22 cellular contexts compared by ENCODE assay signal in the genomic region with DNA sequence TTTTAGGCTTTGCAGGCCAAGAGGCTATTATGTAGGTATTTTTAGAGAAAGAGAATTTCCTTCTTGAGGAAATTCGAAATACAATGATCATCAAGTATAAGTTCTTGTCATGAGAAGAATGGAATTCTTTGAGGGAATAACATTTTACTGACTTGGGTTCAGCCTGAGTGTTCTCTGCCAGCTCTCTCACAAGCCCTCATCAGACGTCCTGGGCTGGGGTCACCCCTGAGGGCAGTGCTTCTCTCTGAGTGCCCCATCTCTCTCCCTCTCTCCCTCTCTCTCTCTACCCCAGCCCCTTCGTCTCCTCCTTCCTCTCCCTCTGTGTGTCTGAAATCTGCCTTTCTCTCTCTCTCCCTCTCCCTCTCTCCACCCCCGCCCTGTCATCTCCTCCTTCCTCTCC.
DNase-seq lines count a peak whose midpoint lies in the region; ATAC-seq and TF ChIP-seq lines count a peak whose summit lies in the region.
"Had no signal": no experiment of that assay in that cellular context is flagged by ENCODE, and none has a peak within 500 bp of the region (broad histone marks: within the 10 kb centered on the region; RNA-seq: fewer than 3 reads in every experiment).

No MANE protein-coding gene starts in this region.

- TF ChIP-seq CTCF in SK-N-SH (IDR thresholded peaks at IDR 0.05) = no peak
- no peak for TF ChIP-seq CTCF in RWPE1 (conservative IDR thresholded peaks at IDR 0.05; ENCODE audit: low read depth)
- TF ChIP-seq CTCF in osteoblast (IDR thresholded peaks at IDR 0.05; ENCODE audit: extremely low read depth, low read depth, low read length) = no peak

- intact Hi-C loops in activated CD4-positive, alpha-beta T cell treated with anti-CD3 and anti-CD28 coated beads, Interleukin-2, amount 10 ng/mL, durations not matched to agents 24 days and 14 days (cut with micrococcal nuclease) = no loop called here

- H3K9me3 ChIP-seq in SK-N-SH (no peaks in the 10 kb centered on the region), iPS-20b (ENCODE audit: insufficient read depth, low read depth, low read length) (0 out of 2 replicates have a peak, but pooled peaks cover 3% of the 10 kb centered on the region), osteoblast (ENCODE audit: low read depth, low read length) (peaks cover 1% of the 10 kb centered on the region)
- H3K9me3 ChIP-seq: MG63 had no signal

- no peaks in the 10 kb centered on the region for H3K9me3 Mint-ChIP-seq in activated CD4-positive, alpha-beta T cell treated with anti-CD3 and anti-CD28 coated beads, Interleukin-2, amount 10 ng/mL, durations not matched to agents 24 days and 14 days

- peak; percentile 14; the same call in 1 of the 3 replicates for ATAC-seq in SK-N-SH treated with all-trans-retinoic acid at 6 μM for 48 hours

- no peaks in the 10 kb centered on the region for H3K4me1 Mint-ChIP-seq in activated CD4-positive, alpha-beta T cell treated with anti-CD3 and anti-CD28 coated beads, Interleukin-2, amount 10 ng/mL, durations not matched to agents 24 days and 14 days
- H3K4me1 Mint-ChIP-seq: CD8-positive, alpha-beta memory T cell had no signal

- no peaks in the 10 kb centered on the region for H3K36me3 Mint-ChIP-seq in activated CD4-positive, alpha-beta T cell treated with anti-CD3 and anti-CD28 coated beads, Interleukin-2, amount 10 ng/mL, durations not matched to agents 24 days and 14 days (ENCODE audit: low read depth)
- H3K36me3 Mint-ChIP-seq: CD8-positive, alpha-beta memory T cell had no signal

- no peaks in the 10 kb centered on the region for H3F3A ChIP-seq in SK-N-SH (replicated peaks; ENCODE audit: insufficient read depth)

- WGBS in SK-N-SH (ENCODE audit: low lambda C conversion rate) = 55% methylated on average over 4 of the region's 4 CpGs

- H3K27me3 Mint-ChIP-seq in activated CD4-positive, alpha-beta T cell treated with anti-CD3 and anti-CD28 coated beads, Interleukin-2, amount 10 ng/mL, durations not matched to agents 24 days and 14 days = peaks cover 6% of the 10 kb centered on the region

- TF ChIP-seq RAD21 in SK-N-SH (IDR thresholded peaks at IDR 0.05; ENCODE audit: low read length) = no peak

- no peaks in the 10 kb centered on the region for H3K36me3 ChIP-seq in SK-N-SH (replicated peaks in 1 of 2; ENCODE audit: control insufficient read depth in 1 of 2, insufficient read depth in 2 of 2, low read length in 1 of 2)
- no peaks in the 10 kb centered on the region for H3K36me3 ChIP-seq in iPS-20b (ENCODE audit: insufficient read depth, low read depth, low read length)
- no peaks in the 10 kb centered on the region for H3K36me3 ChIP-seq in osteoblast (ENCODE audit: insufficient read depth, low read length)
- H3K36me3 ChIP-seq: MG63 had no signal

- POLR2A ChIA-PET in SK-N-SH (lab: Yijun Ruan, JAX) (no interaction called here), RWPE1 (lab: Yijun Ruan, JAX; ENCODE audit: low non-redundant PET) (no interaction called here)

- CTCF ChIA-PET in SK-N-SH (lab: Yijun Ruan, JAX) (interaction anchor here (1.2 kb wide), 1 partner anchor 18 kb away, joined by 3 read pairs; no protein-coding TSS in a partner anchor), RWPE1 (lab: Yijun Ruan, JAX) (no interaction called here)

- no peak overlapping the region for H3K27ac Mint-ChIP-seq in activated CD4-positive, alpha-beta T cell treated with anti-CD3 and anti-CD28 coated beads, Interleukin-2, amount 10 ng/mL, durations not matched to agents 24 days and 14 days

- DNase-seq in SK-N-SH (no peak), RWPE1 (ENCODE audit: low spot score) (no peak), osteoblast (ENCODE audit: insufficient read length, low spot score, missing footprints) (peak; percentile 65), DMS 273 treated with DMSO at 0.1 percent for 48 hours (lab: John Stamatoyannopoulos, UW) (no peak), 8988T (no peak)
- no peak for DNase-seq in activated CD4-positive, alpha-beta T cell treated with anti-CD3 and anti-CD28 coated beads, Interleukin-2, amount 10 ng/mL, durations not matched to agents 24 days and 14 days
- DNase-seq: Calu3, GDM1, Kasumi-1, MG63, NCI-H1417, NCI-H1694 treated with DMSO at 0.1 percent for 48 hours, NCI-H2081 treated with DMSO at 0.1 percent for 48 hours, NCI-H2171 treated with DMSO at 0.1 percent for 48 hours, NCI-H526 treated with DMSO at 0.1 percent for 48 hours, OCI-M1, Right ventricle myocardium superior had no signal

- H3K4me2 ChIP-seq in SK-N-SH (no peak overlapping the region), osteoblast (ENCODE audit: insufficient read depth, low read length) (no peak overlapping the region)

- H3K4me1 ChIP-seq in SK-N-SH (ENCODE audit: control insufficient read depth in 1 of 2, insufficient read depth in 2 of 2, low read depth in 1 of 2, low read length in 1 of 2) = peaks cover 0 to 6% of the 10 kb centered on the region in 2 experiments; a peak in 1 of 4 replicates
- no peaks in the 10 kb centered on the region for H3K4me1 ChIP-seq in iPS-20b (ENCODE audit: insufficient read depth, low read length)
- no peaks in the 10 kb centered on the region for H3K4me1 ChIP-seq in osteoblast (ENCODE audit: insufficient read depth, low read length)

- H3K79me2 ChIP-seq in SK-N-SH (ENCODE audit: insufficient read depth) = no peaks in the 10 kb centered on the region
- no peaks in the 10 kb centered on the region for H3K79me2 ChIP-seq in osteoblast (ENCODE audit: insufficient read depth, low read length)

- H3K9me2 ChIP-seq in SK-N-SH = no peaks in the 10 kb centered on the region

- H3K27ac ChIP-seq in SK-N-SH (ENCODE audit: low read depth in 2 of 2, low read length in 1 of 2) = no peak overlapping the region
- peak overlapping the region; percentile 38 for H3K27ac ChIP-seq in RWPE1
- H3K27ac ChIP-seq in iPS-20b (ENCODE audit: low read length) = no peak overlapping the region
- no peak overlapping the region for H3K27ac ChIP-seq in osteoblast (ENCODE audit: low read depth, low read length)
- H3K27ac ChIP-seq: 22Rv1, C4-2B had no signal

- no peak overlapping the region for H3K4me3 Mint-ChIP-seq in activated CD4-positive, alpha-beta T cell treated with anti-CD3 and anti-CD28 coated beads, Interleukin-2, amount 10 ng/mL, durations not matched to agents 24 days and 14 days
- H3K4me3 Mint-ChIP-seq: CD8-positive, alpha-beta memory T cell had no signal

- H3K27me3 ChIP-seq in SK-N-SH (ENCODE audit: insufficient read depth) = no peaks in the 10 kb centered on the region
- H3K27me3 ChIP-seq in iPS-20b (ENCODE audit: insufficient read depth, low read length) = no peaks in the 10 kb centered on the region
- peaks cover 28% of the 10 kb centered on the region for H3K27me3 ChIP-seq in osteoblast (ENCODE audit: insufficient read depth, low read length)
- H3K27me3 ChIP-seq: MG63 had no signal

- H3K4me3 ChIP-seq in SK-N-SH (ENCODE audit: low read depth in 2 of 2, low read length in 1 of 2) = no peak overlapping the region
- H3K4me3 ChIP-seq in iPS-20b (ENCODE audit: low read length) = no peak overlapping the region
- no peak overlapping the region for H3K4me3 ChIP-seq in osteoblast (ENCODE audit: insufficient read depth, low read length)
- H3K4me3 ChIP-seq: MG63 had no signal

- H2AFZ ChIP-seq in SK-N-SH (ENCODE audit: low read depth) = no peak overlapping the region
- H2AFZ ChIP-seq in osteoblast (ENCODE audit: low read length) = no peak overlapping the region

- TF ChIP-seq EP300 in SK-N-SH (IDR thresholded peaks at IDR 0.05; ENCODE audit: borderline replicate concordance in 1 of 2, low read depth in 1 of 2, low read length in 1 of 2) = no peak

- H4K20me1 ChIP-seq in SK-N-SH (ENCODE audit: insufficient read depth) (no peaks in the 10 kb centered on the region), osteoblast (ENCODE audit: insufficient read depth, low read length) (no peaks in the 10 kb centered on the region)

- H3K9ac ChIP-seq in SK-N-SH = no peak overlapping the region
- H3K9ac ChIP-seq in iPS-20b (ENCODE audit: low read depth, low read length) = 0 out of 2 replicates have a peak overlapping the region, but pooled peaks have one; percentile 7

TF ChIP-seq in SK-N-SH treated with all-trans-retinoic acid at 6 μM for 48 hours, 23 proteins besides CTCF, POLR2A, EP300 and RAD21 (continues in another document):
- TF ChIP-seq PATZ1 (CRISPR knock-in tag; IDR thresholded peaks at IDR 0.05; ENCODE audit: borderline replicate concordance) (no peak), ZC3H10 (CRISPR knock-in tag; IDR thresholded peaks at IDR 0.05) (no peak), ESRRG (CRISPR knock-in tag; IDR thresholded peaks at IDR 0.05) (no peak), ZNF565 (CRISPR knock-in tag; conservative IDR thresholded peaks at IDR 0.05; ENCODE audit: low read depth) (no peak)

TF ChIP-seq in SK-N-SH, 30 proteins besides CTCF, POLR2A, EP300 and RAD21 (continues in another document):
- TF ChIP-seq SIN3A (IDR thresholded peaks at IDR 0.05; ENCODE audit: borderline replicate concordance, low read depth, low read length) (no peak), USF2 (IDR thresholded peaks at IDR 0.05; ENCODE audit: borderline replicate concordance, low read depth, low read length) (no peak), GATA2 (CRISPR knock-in tag; IDR thresholded peaks at IDR 0.05) (no peak), RCOR1 (IDR thresholded peaks at IDR 0.05; ENCODE audit: low read length) (no peak), MXI1 (IDR thresholded peaks at IDR 0.05; ENCODE audit: low read depth, low read length) (no peak), CHD2 (IDR thresholded peaks at IDR 0.05; ENCODE audit: low read length, partially characterized antibody) (no peak), TAF1 (IDR thresholded peaks at IDR 0.05; ENCODE audit: borderline replicate concordance, low read depth, low read length) (no peak), JUND (IDR thresholded peaks at IDR 0.05) (no peak), RFX5 (IDR thresholded peaks at IDR 0.05; ENCODE audit: low read length) (no peak), SMC3 (IDR thresholded peaks at IDR 0.05; ENCODE audit: low read depth, low read length) (no peak)
